ENCODE assay signal across 1 cellular context in the genomic region with DNA sequence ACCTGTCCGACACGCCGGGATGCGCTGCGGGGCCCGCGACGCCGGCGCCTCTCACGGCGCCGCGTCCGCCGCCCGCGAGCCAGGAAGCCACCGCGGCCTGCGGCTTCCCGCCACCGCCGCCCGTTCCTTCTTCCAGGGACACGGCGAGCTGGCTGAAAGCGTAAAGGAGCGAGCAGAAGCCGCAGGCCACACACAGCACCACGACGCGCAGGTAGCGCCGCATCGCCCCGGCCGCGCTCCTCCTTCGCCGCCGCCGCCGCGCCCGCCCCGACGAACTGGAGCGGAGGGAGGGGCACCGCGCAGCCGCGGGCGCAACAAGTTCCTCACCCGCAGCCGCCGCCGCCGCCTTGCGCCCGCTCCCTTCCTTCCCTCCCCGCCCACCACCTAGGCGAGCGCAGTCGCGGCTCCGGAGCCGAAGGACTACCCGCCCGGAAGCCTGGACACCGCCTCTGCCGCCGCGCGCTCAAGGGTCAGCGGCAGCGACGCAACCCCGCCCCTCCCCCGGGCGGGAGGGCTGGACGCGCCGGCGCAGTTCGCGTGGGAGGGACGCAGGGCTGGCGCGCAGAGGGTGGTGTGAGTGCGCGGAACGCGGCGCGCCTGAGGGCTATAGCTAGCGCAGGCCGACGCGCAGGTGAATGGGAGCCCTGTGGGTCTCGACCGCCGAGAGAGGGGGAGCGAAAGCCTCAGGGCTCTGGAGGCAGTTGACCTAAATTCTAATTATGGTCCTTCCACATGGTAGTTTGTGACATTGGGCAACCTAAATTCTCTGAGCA.
A peak's percentile ranks its signal among the peaks of the same experiment; 100 is the strongest.
TF ChIP-seq lines count a peak whose summit lies in the region.

A gene with protein sequence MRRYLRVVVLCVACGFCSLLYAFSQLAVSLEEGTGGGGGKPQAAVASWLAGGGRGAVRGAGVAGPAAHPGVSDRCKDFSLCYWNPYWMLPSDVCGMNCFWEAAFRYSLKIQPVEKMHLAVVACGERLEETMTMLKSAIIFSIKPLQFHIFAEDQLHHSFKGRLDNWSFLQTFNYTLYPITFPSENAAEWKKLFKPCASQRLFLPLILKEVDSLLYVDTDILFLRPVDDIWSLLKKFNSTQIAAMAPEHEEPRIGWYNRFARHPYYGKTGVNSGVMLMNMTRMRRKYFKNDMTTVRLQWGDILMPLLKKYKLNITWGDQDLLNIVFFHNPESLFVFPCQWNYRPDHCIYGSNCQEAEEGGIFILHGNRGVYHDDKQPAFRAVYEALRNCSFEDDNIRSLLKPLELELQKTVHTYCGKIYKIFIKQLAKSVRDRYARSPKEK (minus strand): TSS at position 451 of the 773 bp plus-strand sequence. CDS start 228 bp downstream, at position 223.

TF ChIP-seq in HEK293, 187 proteins besides CTCF, POLR2A, EP300 and RAD21 (continued from another document):
- TF ChIP-seq, protein P1, sequence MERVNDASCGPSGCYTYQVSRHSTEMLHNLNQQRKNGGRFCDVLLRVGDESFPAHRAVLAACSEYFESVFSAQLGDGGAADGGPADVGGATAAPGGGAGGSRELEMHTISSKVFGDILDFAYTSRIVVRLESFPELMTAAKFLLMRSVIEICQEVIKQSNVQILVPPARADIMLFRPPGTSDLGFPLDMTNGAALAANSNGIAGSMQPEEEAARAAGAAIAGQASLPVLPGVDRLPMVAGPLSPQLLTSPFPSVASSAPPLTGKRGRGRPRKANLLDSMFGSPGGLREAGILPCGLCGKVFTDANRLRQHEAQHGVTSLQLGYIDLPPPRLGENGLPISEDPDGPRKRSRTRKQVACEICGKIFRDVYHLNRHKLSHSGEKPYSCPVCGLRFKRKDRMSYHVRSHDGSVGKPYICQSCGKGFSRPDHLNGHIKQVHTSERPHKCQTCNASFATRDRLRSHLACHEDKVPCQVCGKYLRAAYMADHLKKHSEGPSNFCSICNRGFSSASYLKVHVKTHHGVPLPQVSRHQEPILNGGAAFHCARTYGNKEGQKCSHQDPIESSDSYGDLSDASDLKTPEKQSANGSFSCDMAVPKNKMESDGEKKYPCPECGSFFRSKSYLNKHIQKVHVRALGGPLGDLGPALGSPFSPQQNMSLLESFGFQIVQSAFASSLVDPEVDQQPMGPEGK (tag by site-specific recombination; IDR thresholded peaks at IDR 0.05), result peak; percentile 52
- TF ChIP-seq, protein P2, sequence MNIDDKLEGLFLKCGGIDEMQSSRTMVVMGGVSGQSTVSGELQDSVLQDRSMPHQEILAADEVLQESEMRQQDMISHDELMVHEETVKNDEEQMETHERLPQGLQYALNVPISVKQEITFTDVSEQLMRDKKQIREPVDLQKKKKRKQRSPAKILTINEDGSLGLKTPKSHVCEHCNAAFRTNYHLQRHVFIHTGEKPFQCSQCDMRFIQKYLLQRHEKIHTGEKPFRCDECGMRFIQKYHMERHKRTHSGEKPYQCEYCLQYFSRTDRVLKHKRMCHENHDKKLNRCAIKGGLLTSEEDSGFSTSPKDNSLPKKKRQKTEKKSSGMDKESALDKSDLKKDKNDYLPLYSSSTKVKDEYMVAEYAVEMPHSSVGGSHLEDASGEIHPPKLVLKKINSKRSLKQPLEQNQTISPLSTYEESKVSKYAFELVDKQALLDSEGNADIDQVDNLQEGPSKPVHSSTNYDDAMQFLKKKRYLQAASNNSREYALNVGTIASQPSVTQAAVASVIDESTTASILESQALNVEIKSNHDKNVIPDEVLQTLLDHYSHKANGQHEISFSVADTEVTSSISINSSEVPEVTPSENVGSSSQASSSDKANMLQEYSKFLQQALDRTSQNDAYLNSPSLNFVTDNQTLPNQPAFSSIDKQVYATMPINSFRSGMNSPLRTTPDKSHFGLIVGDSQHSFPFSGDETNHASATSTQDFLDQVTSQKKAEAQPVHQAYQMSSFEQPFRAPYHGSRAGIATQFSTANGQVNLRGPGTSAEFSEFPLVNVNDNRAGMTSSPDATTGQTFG (tag by site-specific recombination; IDR thresholded peaks at IDR 0.05; ENCODE audit: borderline replicate concordance), result no peak
- TF ChIP-seq KLF9 (tag by site-specific recombination; IDR thresholded peaks at IDR 0.05; ENCODE audit: low read depth) (peak; percentile 97), SP7 (tag by site-specific recombination; IDR thresholded peaks at IDR 0.05) (peak; percentile 67), KLF10 (tag by site-specific recombination; IDR thresholded peaks at IDR 0.05) (0 out of 2 replicates have a peak, but pooled peaks have one; percentile 54), ZEB2 (tag by site-specific recombination; IDR thresholded peaks at IDR 0.05) (peak; percentile 57; the same call in 1 of the 2 replicates), ZNF501 (tag by site-specific recombination; IDR thresholded peaks at IDR 0.05) (0 out of 2 replicates have a peak, but pooled peaks have one; percentile 61), SP3 (tag by site-specific recombination; IDR thresholded peaks at IDR 0.05) (peak; percentile 78), ZFHX2 (tag by site-specific recombination; conservative IDR thresholded peaks at IDR 0.05) (peak; percentile 96), ZBTB20 (tag by site-specific recombination; IDR thresholded peaks at IDR 0.05) (peak; percentile 54; the same call in 1 of the 2 replicates), ZXDB (tag by site-specific recombination; IDR thresholded peaks at IDR 0.05) (peak; percentile 71), ZNF626 (tag by site-specific recombination; IDR thresholded peaks at IDR 0.05) (0 out of 2 replicates have a peak, but pooled peaks have one; percentile 39), GLIS1 (tag by site-specific recombination; IDR thresholded peaks at IDR 0.05) (peak; percentile 63; the same call in 1 of the 2 replicates)
- TF ChIP-seq, protein P3, sequence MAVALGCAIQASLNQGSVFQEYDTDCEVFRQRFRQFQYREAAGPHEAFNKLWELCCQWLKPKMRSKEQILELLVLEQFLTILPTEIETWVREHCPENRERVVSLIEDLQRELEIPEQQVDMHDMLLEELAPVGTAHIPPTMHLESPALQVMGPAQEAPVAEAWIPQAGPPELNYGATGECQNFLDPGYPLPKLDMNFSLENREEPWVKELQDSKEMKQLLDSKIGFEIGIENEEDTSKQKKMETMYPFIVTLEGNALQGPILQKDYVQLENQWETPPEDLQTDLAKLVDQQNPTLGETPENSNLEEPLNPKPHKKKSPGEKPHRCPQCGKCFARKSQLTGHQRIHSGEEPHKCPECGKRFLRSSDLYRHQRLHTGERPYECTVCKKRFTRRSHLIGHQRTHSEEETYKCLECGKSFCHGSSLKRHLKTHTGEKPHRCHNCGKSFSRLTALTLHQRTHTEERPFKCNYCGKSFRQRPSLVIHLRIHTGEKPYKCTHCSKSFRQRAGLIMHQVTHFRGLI (tag by site-specific recombination; IDR thresholded peaks at IDR 0.05), result no peak
- TF ChIP-seq, protein P4, sequence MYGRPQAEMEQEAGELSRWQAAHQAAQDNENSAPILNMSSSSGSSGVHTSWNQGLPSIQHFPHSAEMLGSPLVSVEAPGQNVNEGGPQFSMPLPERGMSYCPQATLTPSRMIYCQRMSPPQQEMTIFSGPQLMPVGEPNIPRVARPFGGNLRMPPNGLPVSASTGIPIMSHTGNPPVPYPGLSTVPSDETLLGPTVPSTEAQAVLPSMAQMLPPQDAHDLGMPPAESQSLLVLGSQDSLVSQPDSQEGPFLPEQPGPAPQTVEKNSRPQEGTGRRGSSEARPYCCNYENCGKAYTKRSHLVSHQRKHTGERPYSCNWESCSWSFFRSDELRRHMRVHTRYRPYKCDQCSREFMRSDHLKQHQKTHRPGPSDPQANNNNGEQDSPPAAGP (tag by site-specific recombination; IDR thresholded peaks at IDR 0.05), result peak; percentile 34; the same call in 1 of the 2 replicates
- TF ChIP-seq, protein P5, sequence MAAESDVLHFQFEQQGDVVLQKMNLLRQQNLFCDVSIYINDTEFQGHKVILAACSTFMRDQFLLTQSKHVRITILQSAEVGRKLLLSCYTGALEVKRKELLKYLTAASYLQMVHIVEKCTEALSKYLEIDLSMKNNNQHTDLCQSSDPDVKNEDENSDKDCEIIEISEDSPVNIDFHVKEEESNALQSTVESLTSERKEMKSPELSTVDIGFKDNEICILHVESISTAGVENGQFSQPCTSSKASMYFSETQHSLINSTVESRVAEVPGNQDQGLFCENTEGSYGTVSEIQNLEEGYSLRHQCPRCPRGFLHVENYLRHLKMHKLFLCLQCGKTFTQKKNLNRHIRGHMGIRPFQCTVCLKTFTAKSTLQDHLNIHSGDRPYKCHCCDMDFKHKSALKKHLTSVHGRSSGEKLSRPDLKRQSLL (tag by site-specific recombination; IDR thresholded peaks at IDR 0.05), result peak; percentile 97
